ENCODE assay signal across 14 cellular contexts in the genomic region with DNA sequence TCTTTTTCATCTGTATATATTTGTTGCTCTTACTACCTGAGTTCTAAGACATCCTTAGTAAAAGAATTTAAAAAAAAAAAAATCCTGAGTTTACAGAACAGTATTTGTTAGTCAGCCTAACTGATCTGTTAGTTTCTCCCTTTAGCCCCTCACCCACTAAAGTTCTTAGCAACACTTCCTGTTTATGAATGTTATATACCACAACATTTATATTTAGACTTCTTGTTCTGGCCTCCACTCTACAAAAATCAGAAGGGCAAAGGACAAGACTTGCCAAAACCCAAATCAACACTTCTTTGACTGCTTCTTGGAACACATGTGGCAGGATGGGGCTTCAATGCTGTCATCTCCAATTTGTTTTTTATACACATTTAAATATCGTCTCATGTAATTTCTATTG.
A peak's percentile ranks its signal among the peaks of the same experiment; 100 is the strongest.
DNase-seq lines count a peak whose midpoint lies in the region; ATAC-seq, FAIRE-seq and TF ChIP-seq lines count a peak whose summit lies in the region.
"Had no signal": no experiment of that assay in that cellular context is flagged by ENCODE, and none has a peak within 500 bp of the region (broad histone marks: within the 10 kb centered on the region; RNA-seq: fewer than 3 reads in every experiment).

No MANE protein-coding gene starts in this region.

- peak overlapping the region; percentile 30 to 74 for H3K27ac Mint-ChIP-seq in T-cell
- H3K27ac Mint-ChIP-seq: activated naive CD4-positive, alpha-beta T cell treated with anti-CD3 and anti-CD28 coated beads, Interleukin-2, amount 50 U/mL, for 24 hours; nephron had no signal

- H3K27me3 ChIP-seq in spleen (replicated peaks in 1 of 7): no peaks in the 10 kb centered on the region

- peaks cover 0 to 36% (median 0%) of the 10 kb centered on the region in 6 donors for H3K36me3 ChIP-seq in spleen
- H3K36me3 ChIP-seq: thoracic aorta had no signal

- H3K9me3 ChIP-seq in spleen: no peaks in the 10 kb centered on the region
- H3K9me3 ChIP-seq: thoracic aorta had no signal

- ATAC-seq in HG03064 (IDR thresholded peaks at IDR 0.05; ENCODE audit: low read depth, unreplicated experiment) (peak; percentile 51), T-cell (replicated peaks in 1 of 4) (peak; percentile 7 to 51 (median 31)), omental fat pad (ENCODE audit: low FRiP score) (peak; percentile 42)

- TF ChIP-seq POLR2A in spleen (IDR thresholded peaks at IDR 0.05): no peak

- no peak overlapping the region for H3K4me3 Mint-ChIP-seq in T-cell
- H3K4me3 Mint-ChIP-seq: activated naive CD4-positive, alpha-beta T cell treated with anti-CD3 and anti-CD28 coated beads, Interleukin-2, amount 50 U/mL, for 24 hours; nephron had no signal

- DNase-seq in GM19239 (ENCODE audit: insufficient read length, low spot score) (no peak), T-cell (no peak), omental fat pad (ENCODE audit: low spot score) (no peak), LoVo (ENCODE audit: low spot score) (no peak), spleen (no peak), activated gamma-delta T cell (lab: John Stamatoyannopoulos, UW) (no peak)
- DNase-seq in activated CD4-positive, CD25-positive, alpha-beta regulatory T cell treated with anti-CD3 and anti-CD28 coated beads, Interleukin-2, amount 50 U/mL, for 72 hours: no peak
- DNase-seq: DMS153; NCI-H1417 treated with DMSO at 0.1 percent for 48 hours; stimulated activated CD4-positive, alpha-beta T cell treated with anti-CD3 and anti-CD28 coated beads, Interleukin-2, amount 100 ng/mL, for 24 hours had no signal

- FAIRE-seq in GM19239 (lab: Jason Lieb, UNC): peak; percentile 86

- CTCF ChIA-PET in T-cell (lab: Charles Lee): interaction anchor here in 1 of 2 donors (1.0 kb wide), 1 partner anchor 206 kb away, joined by 3 read pairs; no protein-coding TSS in a partner anchor

- peaks cover 40% of the 10 kb centered on the region for H3K36me3 Mint-ChIP-seq in T-cell

- POLR2A ChIA-PET in T-cell (lab: Charles Lee): no interaction called here

- 56 to 80% (median 60%) methylated on average over 1 of the region's 1 CpG for WGBS in spleen, 5 donors

- peaks cover 18 to 88% (median 37%) of the 10 kb centered on the region in 6 donors for H3K4me1 ChIP-seq in spleen

- H3K27ac ChIP-seq in spleen: peak overlapping the region in 3 of 8 donors; percentile 40 to 68 (median 57)
- H3K27ac ChIP-seq: thoracic aorta had no signal

- no peak overlapping the region for H3K4me3 ChIP-seq in spleen
- H3K4me3 ChIP-seq: thoracic aorta had no signal

- peaks cover 62 to 90% (median 78%) of the 10 kb centered on the region in 3 donors for H3K4me1 Mint-ChIP-seq in T-cell

- H3K27me3 Mint-ChIP-seq in T-cell: no peaks in the 10 kb centered on the region
- H3K27me3 Mint-ChIP-seq: activated naive CD4-positive, alpha-beta T cell treated with anti-CD3 and anti-CD28 coated beads, Interleukin-2, amount 50 U/mL, for 24 hours had no signal

- H3K9me3 Mint-ChIP-seq in T-cell: no peaks in the 10 kb centered on the region
- H3K9me3 Mint-ChIP-seq: activated naive CD4-positive, alpha-beta T cell treated with anti-CD3 and anti-CD28 coated beads, Interleukin-2, amount 50 U/mL, for 24 hours; nephron had no signal

- TF ChIP-seq CTCF in omental fat pad (IDR thresholded peaks at IDR 0.05): no peak
- TF ChIP-seq CTCF in spleen (IDR thresholded peaks at IDR 0.05 in 8 of 11, conservative IDR thresholded peaks at IDR 0.05 in 3 of 11): no peak

- intact Hi-C loops in spleen (cut with DNase I; ENCODE audit: low total_unique reads): no loop called here
